In genomic region chr6:75029333-75029732, GRCh38 we compare ENCODE assay signal across 23 cellular contexts.
"Had no signal": no experiment of that assay in that cellular context is flagged by ENCODE, and none has a peak within 500 bp of the region (broad histone marks: within the 10 kb centered on the region; RNA-seq: fewer than 3 reads in every experiment).

No MANE protein-coding gene starts in this region.

- H3K4me3 ChIP-seq: coronary artery, dorsolateral prefrontal cortex, esophagus squamous epithelium, gastroesophageal sphincter, heart left ventricle, hepatocyte, left lung, lower lobe of right lung, mucosa of descending colon had no signal

- H3K4me1 ChIP-seq: foreskin keratinocyte, gastroesophageal sphincter, heart left ventricle, left lung, lower lobe of right lung had no signal

- H3K27ac ChIP-seq: coronary artery, dorsolateral prefrontal cortex, esophagus squamous epithelium, foreskin keratinocyte, gastroesophageal sphincter, heart left ventricle, hepatocyte, left lung, lower lobe of right lung had no signal

- H3K79me2 ChIP-seq: hepatocyte had no signal

- H3K9me3 ChIP-seq: esophagus squamous epithelium, gastroesophageal sphincter, heart left ventricle, left lung, lower lobe of right lung, mucosa of descending colon had no signal

- H2AFZ ChIP-seq: hepatocyte had no signal

- DNase-seq: dermis blood vessel endothelial cell; dorsolateral prefrontal cortex; effector CD4-positive, alpha-beta T cell; effector memory CD4-positive, alpha-beta T cell; esophagus squamous epithelium; foreskin keratinocyte; heart left ventricle; hypothalamus; immature natural killer cell; left cardiac atrium; left lung; left ventricle myocardium superior; lower lobe of right lung; mesenchymal stem cell; mucosa of descending colon had no signal

- H3K36me3 ChIP-seq: esophagus squamous epithelium, gastroesophageal sphincter, heart left ventricle, left lung, lower lobe of right lung had no signal

- FAIRE-seq: colon, endothelial cell of umbilical vein, frontal cortex, islet of Langerhans, keratinocyte had no signal

- H3K4me2 ChIP-seq: hepatocyte had no signal

- ATAC-seq: foreskin keratinocyte, gastroesophageal sphincter, heart left ventricle, left cardiac atrium, left lung, left ventricle myocardium superior, lower lobe of right lung, mucosa of descending colon had no signal

- H3K27me3 ChIP-seq: esophagus squamous epithelium, foreskin keratinocyte, gastroesophageal sphincter, heart left ventricle, hepatocyte, left lung had no signal
